ENCODE assay signal across 8 cellular contexts in genomic region chr11:94237447-94238153, GRCh38.
DNase-seq lines count a peak whose midpoint lies in the region; ATAC-seq, FAIRE-seq and TF ChIP-seq lines count a peak whose summit lies in the region.
"Not testable (repeated sequence)": the region's sequence is repeated elsewhere in the genome, so short reads cannot be mapped to it uniquely, and the experiment has no call there.

No MANE protein-coding gene starts in this region.

- H4K5ac ChIP-seq in H1 (ENCODE audit: insufficient read length, low read depth, low read length) = not testable (repeated sequence)

- not testable (repeated sequence) for H3K14ac ChIP-seq in H1 (ENCODE audit: insufficient read length)

- not testable (repeated sequence) for DNase-seq in HFFc6
- DNase-seq in T-helper 2 cell (peak in 4 of 5 experiments; percentile 1 to 33 (median 6)), H1 (ENCODE audit: low read depth in 1 of 2, low spot score in 2 of 2) (peak; percentile 21 to 99), immature natural killer cell (peak in 2 of 3 donors; percentile 1 to 6), neural crest cell (ENCODE audit: low read depth, low spot score) (peak; percentile 23), upper lobe of right lung (peak; percentile 74)
- DNase-seq in activated T-cell treated with anti-CD3 and anti-CD28 coated beads, Interleukin-2, amount 50 U/mL, for 24 hours = peak; percentile 29
- peak; percentile 34 for DNase-seq in stimulated activated CD4-positive, alpha-beta T cell treated with anti-CD3 and anti-CD28 coated beads, Interleukin-1b, Interleukin-23, amount 100 ng/mL, for 48 hours

- H3K4me1 ChIP-seq in H1 (replicated peaks in 1 of 4; ENCODE audit: control insufficient read depth in 3 of 4, insufficient read depth in 4 of 4, low read length in 3 of 4); upper lobe of right lung: not testable (repeated sequence)

- not testable (repeated sequence) for TF ChIP-seq EP300 in H1 (IDR thresholded peaks at IDR 0.05; ENCODE audit: borderline replicate concordance in 1 of 2, low read depth in 2 of 2, low read length in 2 of 2)

- H3K4me2 ChIP-seq in H1 (ENCODE audit: insufficient read depth in 1 of 2, low read depth in 2 of 2, low read length in 2 of 2) = peak overlapping the region; percentile 38 to 56; a peak in 3 of 4 replicates

- H3K4ac ChIP-seq in H1 (replicated peaks; ENCODE audit: insufficient read length, low read depth, low read length) = not testable (repeated sequence)

- TF ChIP-seq POLR2A in H1 (IDR thresholded peaks at IDR 0.05; ENCODE audit: control extremely low read depth in 1 of 2, low read depth in 2 of 2, low read length in 2 of 2) = not testable (repeated sequence)

- H3K36me3 ChIP-seq in H1 (ENCODE audit: control insufficient read depth in 2 of 4, insufficient read depth in 4 of 4, low read length in 3 of 4); upper lobe of right lung: not testable (repeated sequence)

- H2BK120ac ChIP-seq in H1 (replicated peaks; ENCODE audit: low read depth, low read length) = not testable (repeated sequence)

- H3K79me2 ChIP-seq in H1 (ENCODE audit: control insufficient read depth in 1 of 2, insufficient read depth in 2 of 2, low read length in 2 of 2) = not testable (repeated sequence)

- WGBS in H1 (ENCODE audit: extremely low coverage in 1 of 2, insufficient coverage in 1 of 2, insufficient read length in 1 of 2, insufficient replicate concordance in 2 of 2, low coverage in 1 of 2, low lambda C conversion rate in 2 of 2, missing lambda C conversion rate in 1 of 2), 2 experiments = 76% methylated on average over 18 of the region's 18 CpGs; no CpG with 5 or more reads in 1 of the 2 experiments

- H3K36me3 Mint-ChIP-seq in HFFc6 (ENCODE audit: low read depth); activated T-cell treated with anti-CD3 and anti-CD28 coated beads, Interleukin-2, amount 50 U/mL, for 24 hours (ENCODE audit: low read depth); immature natural killer cell; neural crest cell (ENCODE audit: low read depth): not testable (repeated sequence)

- TF ChIP-seq RAD21 in H1 (IDR thresholded peaks at IDR 0.05 in 1 of 2, conservative IDR thresholded peaks at IDR 0.05 in 1 of 2; ENCODE audit: low read depth in 2 of 2, low read length in 2 of 2) = peak; percentile 37 to 40; a peak in 3 of 4 replicates

- H3K4me1 Mint-ChIP-seq in HFFc6 (ENCODE audit: low read depth) = peaks cover 12% of the 10 kb centered on the region
- H3K4me1 Mint-ChIP-seq in activated T-cell treated with anti-CD3 and anti-CD28 coated beads, Interleukin-2, amount 50 U/mL, for 24 hours (ENCODE audit: low read depth); immature natural killer cell; neural crest cell: not testable (repeated sequence)

- peak overlapping the region; percentile 56; the same call in 1 of the 2 replicates for H2BK12ac ChIP-seq in H1 (ENCODE audit: low read depth, low read length)

- H4K91ac ChIP-seq in H1 (replicated peaks; ENCODE audit: insufficient read length, low read length) = not testable (repeated sequence)

- FAIRE-seq in H1 (lab: Jason Lieb, UNC) = not testable (repeated sequence)

- intact Hi-C loops in upper lobe of right lung (cut with DNase I) = not testable (repeated sequence)

- not testable (repeated sequence) for H3K9me3 Mint-ChIP-seq in HFFc6; activated T-cell treated with anti-CD3 and anti-CD28 coated beads, Interleukin-2, amount 50 U/mL, for 24 hours; immature natural killer cell; neural crest cell

- H3K9ac ChIP-seq in H1 (replicated peaks in 1 of 4; ENCODE audit: extremely low read depth in 1 of 4, low read depth in 3 of 4, low read length in 3 of 4) = not testable (repeated sequence)

- H3K79me1 ChIP-seq in H1 (ENCODE audit: low read depth, low read length) = not testable (repeated sequence)

- CTCF ChIA-PET in H1 (lab: Charles Lee; ENCODE audit: partially characterized antibody) = interaction anchor here (0.6 to 2.5 kb wide), 38 partner anchors 10 to 526 kb away, joined by 3 to 65 read pairs (median 4); partner anchors contain the start of genes C11orf97, IZUMO1R and PANX1

- not testable (repeated sequence) for H4K8ac ChIP-seq in H1 (ENCODE audit: extremely low read depth, insufficient read depth, low read length)

- not testable (repeated sequence) for H3K27me3 ChIP-seq in H1 (replicated peaks in 1 of 4; ENCODE audit: control insufficient read depth in 3 of 4, extremely low read depth in 1 of 4, insufficient read depth in 3 of 4, low read length in 3 of 4); upper lobe of right lung

- H3K27ac Mint-ChIP-seq in HFFc6; activated T-cell treated with anti-CD3 and anti-CD28 coated beads, Interleukin-2, amount 50 U/mL, for 24 hours; immature natural killer cell; neural crest cell (ENCODE audit: unreplicated experiment): not testable (repeated sequence)

- H3K56ac ChIP-seq in H1 (replicated peaks; ENCODE audit: insufficient read length, low read depth, low read length) = not testable (repeated sequence)

- peak overlapping the region; percentile 55; the same call in 1 of the 2 replicates for H2BK5ac ChIP-seq in H1 (ENCODE audit: low read depth, low read length)

- H3K23ac ChIP-seq in H1 (ENCODE audit: insufficient read length) = not testable (repeated sequence)

- peak overlapping the region in 1 of 4 experiments; percentile 24; a peak in 1 of 8 replicates for H3K4me3 ChIP-seq in H1 (ENCODE audit: extremely low read depth in 1 of 4, insufficient read depth in 2 of 4, low read depth in 3 of 4, low read length in 4 of 4)
- not testable (repeated sequence) for H3K4me3 ChIP-seq in upper lobe of right lung

- not testable (repeated sequence) for H2AK5ac ChIP-seq in H1 (ENCODE audit: low read depth, low read length)

- H3K27me3 Mint-ChIP-seq in HFFc6 (ENCODE audit: insufficient read depth); activated T-cell treated with anti-CD3 and anti-CD28 coated beads, Interleukin-2, amount 50 U/mL, for 24 hours; immature natural killer cell (ENCODE audit: low read depth in 3 of 3); neural crest cell (ENCODE audit: low read depth): not testable (repeated sequence)

- peak overlapping the region; percentile 80; the same call in 1 of the 2 replicates for H2AFZ ChIP-seq in H1 (ENCODE audit: low read length)

- not testable (repeated sequence) for ATAC-seq in upper lobe of right lung

- 0 out of 2 replicates have a peak overlapping the region, but pooled peaks have one; percentile 1 for H2BK20ac ChIP-seq in H1 (ENCODE audit: low read length)

- not testable (repeated sequence) for H4K20me1 ChIP-seq in H1 (replicated peaks in 1 of 2; ENCODE audit: control insufficient read depth in 1 of 2, insufficient read depth in 2 of 2, low read length in 2 of 2)

- H2BK15ac ChIP-seq in H1 (ENCODE audit: low read length) = not testable (repeated sequence)

- H3K9me3 ChIP-seq in H1 (ENCODE audit: insufficient read depth in 2 of 2, low read depth in 1 of 2, low read length in 1 of 2) = not testable (repeated sequence)
- peaks cover 11% of the 10 kb centered on the region for H3K9me3 ChIP-seq in upper lobe of right lung

- not testable (repeated sequence) for H3K4me3 Mint-ChIP-seq in HFFc6; activated T-cell treated with anti-CD3 and anti-CD28 coated beads, Interleukin-2, amount 50 U/mL, for 24 hours; immature natural killer cell; neural crest cell

- 0 out of 2 replicates have a peak overlapping the region, but pooled peaks have one; percentile 56 for H3K18ac ChIP-seq in H1 (ENCODE audit: extremely low read depth, low read length)

- H3K27ac ChIP-seq in H1 (ENCODE audit: low read depth, low read length); upper lobe of right lung: not testable (repeated sequence)

- POLR2A ChIA-PET in H1 (lab: Charles Lee; ENCODE audit: partially characterized antibody) = interaction anchor here (0.6 to 1.9 kb wide), 11 partner anchors 10 to 496 kb away, joined by 3 to 9 read pairs (median 4); partner anchors contain the start of genes C11orf54, PANX1 and TAF1D

- H3K23me2 ChIP-seq in H1 (ENCODE audit: low read depth, low read length) = not testable (repeated sequence)

- TF ChIP-seq CTCF in HFFc6 (IDR thresholded peaks at IDR 0.05) = peak; percentile 28; the same call in 1 of the 2 replicates
- peak; percentile 34 to 49 (median 48); a peak in 3 of 4 replicates for TF ChIP-seq CTCF in H1 (IDR thresholded peaks at IDR 0.05; ENCODE audit: control extremely low read depth in 1 of 3, insufficient read depth in 1 of 3, low read depth in 1 of 3, low read length in 3 of 3)
- not testable (repeated sequence) for TF ChIP-seq CTCF in neural crest cell (conservative IDR thresholded peaks at IDR 0.05); upper lobe of right lung (IDR thresholded peaks at IDR 0.05)

TF ChIP-seq in H1, 55 proteins besides CTCF, POLR2A, EP300 and RAD21:
- TF ChIP-seq NANOG (IDR thresholded peaks at IDR 0.05; ENCODE audit: insufficient read depth, low read depth, low read length, poor library complexity, severe bottlenecking) (peak; percentile 6), CHD2 (IDR thresholded peaks at IDR 0.05; ENCODE audit: low read length) (0 out of 2 replicates have a peak, but pooled peaks have one; percentile 11), TAF1 (IDR thresholded peaks at IDR 0.05; ENCODE audit: low read depth, low read length) (0 out of 2 replicates have a peak, but pooled peaks have one; percentile 15), KDM4A (IDR thresholded peaks at IDR 0.05; ENCODE audit: low read depth, low read length, severe bottlenecking) (peak; percentile 7), RBBP5 (IDR thresholded peaks at IDR 0.05; ENCODE audit: borderline replicate concordance, low read depth, low read length) (peak; percentile 84; the same call in 1 of the 2 replicates), ASH2L (IDR thresholded peaks at IDR 0.05; ENCODE audit: low read length) (peak; percentile 76)
